Comparison of ENCODE assay signal across 20 cellular contexts in the genomic region with DNA sequence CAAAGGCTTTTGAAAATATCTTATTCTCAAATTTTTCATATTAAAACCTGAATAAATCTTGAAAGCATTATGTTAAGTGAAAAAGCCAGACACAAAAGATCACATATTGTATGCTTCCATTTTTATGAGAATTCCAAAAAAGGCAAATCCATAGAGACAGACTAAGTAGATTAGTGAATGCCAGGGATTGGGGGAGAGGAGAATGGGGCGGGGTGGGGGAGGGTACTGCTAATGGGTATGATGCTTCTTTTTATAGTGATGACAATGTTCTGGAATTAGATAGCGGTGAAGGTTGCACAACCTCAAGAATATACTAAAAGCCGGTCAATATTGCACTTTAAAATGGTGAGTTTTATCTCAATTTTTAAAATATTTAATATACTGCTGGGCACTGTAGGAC. TPM values are rescaled to one million over a fixed set of nuclear protein-coding genes. Genes with fewer than 3 reads are reported as not detected.
DNase-seq lines count a peak whose midpoint lies in the region; ATAC-seq and TF ChIP-seq lines count a peak whose summit lies in the region.
"Had no signal": no experiment of that assay in that cellular context is flagged by ENCODE, and none has a peak within 500 bp of the region (broad histone marks: within the 10 kb centered on the region; RNA-seq: fewer than 3 reads in every experiment).

No MANE protein-coding gene starts in this region.

- H3K4me2 ChIP-seq in IMR-90 (ENCODE audit: low read depth, low read length): no peak overlapping the region
- no peak overlapping the region for H3K4me2 ChIP-seq in smooth muscle cell

- WGBS in IMR-90 (ENCODE audit: extremely low coverage in 2 of 2, insufficient read length in 1 of 2), 2 experiments: no CpG with 5 or more reads among the region's 3 CpGs
- WGBS in smooth muscle cell (ENCODE audit: low lambda C conversion rate): 94% methylated on average over 3 of the region's 3 CpGs
- 87 to 92% methylated on average over 3 of the region's 3 CpGs for WGBS in testis, 2 donors

- H4K20me1 ChIP-seq in IMR-90 (ENCODE audit: insufficient read depth, low read length): peaks cover 8% of the 10 kb centered on the region; the same call in 1 of the 2 replicates
- peaks cover 72% of the 10 kb centered on the region for H4K20me1 ChIP-seq in smooth muscle cell (ENCODE audit: low read depth)

- no peak for TF ChIP-seq POLR2A in IMR-90 (IDR thresholded peaks at IDR 0.05; ENCODE audit: low read depth, low read length)
- TF ChIP-seq POLR2A in testis (IDR thresholded peaks at IDR 0.05): no peak

- no peak overlapping the region for H4K91ac ChIP-seq in IMR-90 (ENCODE audit: insufficient read depth, low read depth, low read length)

- peaks cover 11% of the 10 kb centered on the region for H3F3A ChIP-seq in smooth muscle cell (ENCODE audit: low read depth)

- H3K18ac ChIP-seq in IMR-90 (ENCODE audit: low read depth, low read length): no peak overlapping the region

- H2BK5ac ChIP-seq in IMR-90 (ENCODE audit: low read depth, low read length, poor library complexity, severe bottlenecking): no peak overlapping the region

- H3K4me3 Mint-ChIP-seq in activated T-cell treated with anti-CD3 and anti-CD28 coated beads, Interleukin-2, amount 50 U/mL, for 24 hours: no peak overlapping the region
- H3K4me3 Mint-ChIP-seq in activated naive CD8-positive, alpha-beta T cell treated with anti-CD3 and anti-CD28 coated beads, Interleukin-2, amount 50 U/mL, for 24 hours: no peak overlapping the region

- DNase-seq in activated T-cell treated with anti-CD3 and anti-CD28 coated beads, Interleukin-2, amount 50 U/mL, for 24 hours: no peak
- DNase-seq in activated T-cell treated with anti-CD3 and anti-CD28 coated beads for 4 hours (no peak), IMR-90 (no peak), smooth muscle cell (lab: John Stamatoyannopoulos, UW; ENCODE audit: unreplicated experiment) (no peak), testis (no peak), Kasumi-1 (lab: John Stamatoyannopoulos, UW) (no peak)
- DNase-seq in activated naive CD8-positive, alpha-beta T cell treated with anti-CD3 and anti-CD28 coated beads, Interleukin-2, amount 50 U/mL, for 24 hours: no peak
- DNase-seq: activated effector memory CD4-positive, alpha-beta T cell treated with Interleukin-2 at 50 U/mL for 16 hours; C1 segment of cervical spinal cord; KBM-7; mucosa of descending colon; NCI-H146; NCI-H748 treated with DMSO at 0.1 percent for 48 hours; SHP77; stimulated activated CD8-positive, alpha-beta memory T cell treated with anti-CD3 and anti-CD28 coated beads, Interleukin-4, amount 100 ng/mL, for 48 hours; T-helper 2 cell had no signal

- no peak for TF ChIP-seq RAD21 in IMR-90 (IDR thresholded peaks at IDR 0.05; ENCODE audit: low read length)

- no peak overlapping the region for H2AK5ac ChIP-seq in IMR-90 (ENCODE audit: low read depth, low read length)

- H3K27me3 ChIP-seq in IMR-90 (ENCODE audit: control insufficient read depth, insufficient read depth, low read length) (no peaks in the 10 kb centered on the region), smooth muscle cell (ENCODE audit: low read depth) (no peaks in the 10 kb centered on the region), testis (no peaks in the 10 kb centered on the region)
- H3K27me3 ChIP-seq: vagina had no signal

- peaks cover 95% of the 10 kb centered on the region for H3K36me3 Mint-ChIP-seq in activated T-cell treated with anti-CD3 and anti-CD28 coated beads, Interleukin-2, amount 50 U/mL, for 24 hours (ENCODE audit: low read depth)
- peaks cover 72% of the 10 kb centered on the region for H3K36me3 Mint-ChIP-seq in activated naive CD8-positive, alpha-beta T cell treated with anti-CD3 and anti-CD28 coated beads, Interleukin-2, amount 50 U/mL, for 24 hours (ENCODE audit: low read depth)

- POLR2A ChIA-PET in IMR-90 (lab: Charles Lee; ENCODE audit: unreplicated experiment): no interaction called here

- peaks cover 21% of the 10 kb centered on the region for H3K9me1 ChIP-seq in IMR-90 (ENCODE audit: insufficient read depth, low read length)

- CTCF ChIA-PET in IMR-90 (lab: Yijun Ruan, JAX): no interaction called here

- no peak for TF ChIP-seq CTCF in IMR-90 (conservative IDR thresholded peaks at IDR 0.05; ENCODE audit: low read depth, low read length)
- TF ChIP-seq CTCF in smooth muscle cell (IDR thresholded peaks at IDR 0.05; ENCODE audit: borderline replicate concordance, insufficient read depth, poor library complexity, severe bottlenecking): no peak
- no peak for TF ChIP-seq CTCF in testis (IDR thresholded peaks at IDR 0.05)

- H3K4me3 ChIP-seq in IMR-90 (ENCODE audit: insufficient read depth, low read depth, low read length): no peak overlapping the region
- H3K4me3 ChIP-seq in smooth muscle cell: no peak overlapping the region
- no peak overlapping the region for H3K4me3 ChIP-seq in testis
- H3K4me3 ChIP-seq: GM12878, mucosa of descending colon, vagina had no signal

- no peak overlapping the region for H2AFZ ChIP-seq in IMR-90 (replicated peaks; ENCODE audit: low read length, poor library complexity)
- no peak overlapping the region for H2AFZ ChIP-seq in smooth muscle cell (ENCODE audit: low read depth)

- peaks cover 87% of the 10 kb centered on the region for H3K4me1 Mint-ChIP-seq in activated T-cell treated with anti-CD3 and anti-CD28 coated beads, Interleukin-2, amount 50 U/mL, for 24 hours (ENCODE audit: low read depth)
- H3K4me1 Mint-ChIP-seq in activated naive CD8-positive, alpha-beta T cell treated with anti-CD3 and anti-CD28 coated beads, Interleukin-2, amount 50 U/mL, for 24 hours: peaks cover 86% of the 10 kb centered on the region

- intact Hi-C loops in IMR-90 (cut with micrococcal nuclease) (no loop called here), testis (cut with DNase I; ENCODE audit: low total_unique reads) (no loop called here)

- H3K27ac Mint-ChIP-seq in activated T-cell treated with anti-CD3 and anti-CD28 coated beads, Interleukin-2, amount 50 U/mL, for 24 hours: peak overlapping the region; percentile 95
- H3K27ac Mint-ChIP-seq in activated naive CD8-positive, alpha-beta T cell treated with anti-CD3 and anti-CD28 coated beads, Interleukin-2, amount 50 U/mL, for 24 hours: peak overlapping the region; percentile 88

- peaks cover 21% of the 10 kb centered on the region for H3K79me2 ChIP-seq in smooth muscle cell (ENCODE audit: low read depth)

- H3K23ac ChIP-seq in IMR-90 (ENCODE audit: low read depth, low read length): no peak overlapping the region

- H3K36me3 ChIP-seq in IMR-90 (ENCODE audit: control insufficient read depth, insufficient read depth, low read length): peaks cover 40% of the 10 kb centered on the region
- peaks cover 13% of the 10 kb centered on the region for H3K36me3 ChIP-seq in smooth muscle cell (ENCODE audit: low read depth)
- H3K36me3 ChIP-seq in testis (ENCODE audit: low read depth, missing control alignments): no peaks in the 10 kb centered on the region

- no peak overlapping the region for H4K5ac ChIP-seq in IMR-90 (ENCODE audit: low read depth, low read length)

- H2BK15ac ChIP-seq in IMR-90 (ENCODE audit: low read depth, low read length): no peak overlapping the region

- H2AK9ac ChIP-seq in IMR-90 (replicated peaks; ENCODE audit: low read depth, low read length, poor library complexity): no peak overlapping the region

- no peaks in the 10 kb centered on the region for H3K9me3 ChIP-seq in IMR-90 (ENCODE audit: control insufficient read depth, insufficient read depth, low read length)
- no peaks in the 10 kb centered on the region for H3K9me3 ChIP-seq in smooth muscle cell (replicated peaks; ENCODE audit: low read depth)
- no peaks in the 10 kb centered on the region for H3K9me3 ChIP-seq in testis
- H3K9me3 ChIP-seq: mucosa of descending colon, vagina had no signal

- in situ Hi-C loops in IMR-90 (cut with MboI; ENCODE audit: low sequenced_read_pairs): loop anchor here (10.0 kb wide), 1 partner anchor 63 kb away; no protein-coding TSS in a partner anchor

- no peak overlapping the region for H3K9ac ChIP-seq in IMR-90 (ENCODE audit: low read depth, low read length)
- no peak overlapping the region for H3K9ac ChIP-seq in smooth muscle cell (ENCODE audit: low read depth)

- BruUV-seq in IMR-90 (replicated peaks; lab: Mats Ljungman, UMichigan): no TSS peak

- no peak overlapping the region for H3K27ac ChIP-seq in IMR-90 (ENCODE audit: insufficient read depth, low read length)
- H3K27ac ChIP-seq in smooth muscle cell (ENCODE audit: low read depth): peak overlapping the region; percentile 61
- H3K27ac ChIP-seq in testis: no peak overlapping the region
- H3K27ac ChIP-seq: vagina, WERI-Rb-1 had no signal

- H3K56ac ChIP-seq in IMR-90 (ENCODE audit: extremely low read depth, insufficient read depth, low read length): no peak overlapping the region

- H3K79me1 ChIP-seq in IMR-90 (ENCODE audit: low read depth in 1 of 2, low read length in 2 of 2): peaks cover 57 to 85% of the 10 kb centered on the region in 2 experiments

- H4K8ac ChIP-seq in IMR-90 (ENCODE audit: low read depth in 2 of 2, low read length in 2 of 2): no peak overlapping the region

- H3K4me1 ChIP-seq in IMR-90 (ENCODE audit: control insufficient read depth, insufficient read depth, low read length) (peaks cover 12% of the 10 kb centered on the region), smooth muscle cell (ENCODE audit: low read depth) (no peaks in the 10 kb centered on the region), testis (peaks cover 13% of the 10 kb centered on the region)

- no peak overlapping the region for H2BK20ac ChIP-seq in IMR-90 (ENCODE audit: low read depth, low read length)

- no peak overlapping the region for H3K14ac ChIP-seq in IMR-90 (replicated peaks; ENCODE audit: low read depth, low read length)

- ATAC-seq in IMR-90 (ENCODE audit: low read depth) (no peak), HG02938 (IDR thresholded peaks at IDR 0.05; ENCODE audit: unreplicated experiment) (no peak)
- ATAC-seq in activated naive CD8-positive, alpha-beta T cell treated with anti-CD3 and anti-CD28 coated beads, Interleukin-2, amount 50 U/mL, for 24 hours: no peak
- ATAC-seq: GM12878, mucosa of descending colon had no signal

- H3K27me3 Mint-ChIP-seq in activated T-cell treated with anti-CD3 and anti-CD28 coated beads, Interleukin-2, amount 50 U/mL, for 24 hours: no peaks in the 10 kb centered on the region
- H3K27me3 Mint-ChIP-seq in activated naive CD8-positive, alpha-beta T cell treated with anti-CD3 and anti-CD28 coated beads, Interleukin-2, amount 50 U/mL, for 24 hours: no peaks in the 10 kb centered on the region

- H2BK120ac ChIP-seq in IMR-90 (ENCODE audit: low read depth, low read length): no peak overlapping the region

- H3K4ac ChIP-seq in IMR-90 (ENCODE audit: low read depth, low read length): no peak overlapping the region

- no peaks in the 10 kb centered on the region for H3K9me3 Mint-ChIP-seq in activated T-cell treated with anti-CD3 and anti-CD28 coated beads, Interleukin-2, amount 50 U/mL, for 24 hours
- H3K9me3 Mint-ChIP-seq in activated naive CD8-positive, alpha-beta T cell treated with anti-CD3 and anti-CD28 coated beads, Interleukin-2, amount 50 U/mL, for 24 hours: no peaks in the 10 kb centered on the region

- dilution Hi-C loops in IMR-90 (cut with HindIII; ENCODE audit: low sequenced_read_pairs, unreplicated experiment): no loop called here

RNA-seq across cellular contexts. Expression of gene XPO6, which starts 44.0 kb away (rescaled TPM):
- total RNA-seq in IMR-90 (2012; rRNA removed) (103 and 108 TPM in 2 replicates), smooth muscle cell (49.8 and 82.1 TPM in 2 replicates), testis (100 to 1,000 TPM; 238 to 283 TPM)
- polyA plus RNA-seq in IMR-90 (2012; rRNA removed) (184 and 202 TPM in 2 replicates), smooth muscle cell (39.2 and 42.1 TPM in 2 replicates), testis (ENCODE audit: insufficient read depth, low read depth, low replicate concordance) (216 TPM)
- 213 and 433 TPM in 2 replicates for polyA plus RNA-seq in IMR-90 (2012; cell fraction: cytosol; rRNA removed)
- 272 and 467 TPM in 2 replicates for polyA plus RNA-seq in IMR-90 (2012; cell fraction: nucleus; rRNA removed; ENCODE audit: low replicate concordance)
